8 cellular contexts compared by ENCODE assay signal in the genomic region with DNA sequence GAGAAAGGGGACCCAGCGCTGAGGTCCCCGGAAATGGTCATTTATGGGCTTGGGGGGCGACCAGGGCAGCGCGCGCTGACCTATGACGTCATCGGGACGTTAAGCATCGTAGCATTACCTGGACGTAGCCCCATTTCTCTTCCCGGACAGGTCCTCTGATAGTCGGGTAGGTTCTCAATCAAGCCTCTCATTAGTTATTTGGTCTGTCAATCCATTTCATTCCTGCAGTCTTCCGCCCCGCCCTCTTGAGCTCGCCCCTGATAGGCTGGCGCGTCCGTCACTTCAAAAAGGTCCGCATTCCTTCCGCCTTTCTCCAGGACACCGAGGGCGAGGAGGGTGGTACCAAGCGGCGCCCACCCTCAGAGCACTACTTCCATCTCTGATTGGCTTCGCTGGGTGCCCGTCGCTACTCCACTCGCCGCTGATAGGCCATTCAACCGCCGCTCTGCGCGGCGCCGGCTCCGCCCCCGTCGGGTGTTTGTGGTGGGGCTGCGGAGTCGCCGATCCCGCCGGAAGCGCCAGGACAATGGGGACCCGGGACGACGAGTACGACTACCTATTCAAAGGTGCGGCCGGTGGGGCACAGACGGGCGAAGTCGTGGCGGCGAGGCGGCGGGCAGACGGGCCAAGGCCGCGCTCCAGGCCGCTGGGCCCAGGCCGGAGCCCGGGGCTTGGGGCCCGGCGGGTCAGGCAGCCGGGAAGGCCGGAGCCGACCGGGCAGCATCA. TPM values are rescaled to one million over a fixed set of nuclear protein-coding genes. Genes with fewer than 3 reads are reported as not detected.
DNase-seq lines count a peak whose midpoint lies in the region; ATAC-seq, FAIRE-seq and TF ChIP-seq lines count a peak whose summit lies in the region.

A gene (plus strand): TSS at position 470 of the 726 bp plus-strand sequence. CDS start 57 bp downstream, at position 527.

- H3K27ac ChIP-seq in OCI-LY3 (ENCODE audit: low read length) (peak within 1 kb of the TSS; percentile 85), mesodermal cell (ENCODE audit: low read depth, low read length, severe bottlenecking) (peak within 1 kb of the TSS; percentile 100)

- peak within 1 kb of the TSS; percentile 66 for H3K4me2 ChIP-seq in OCI-LY3 (ENCODE audit: low read length)

- peaks cover 33% of the 10 kb centered on the region for H4K20me1 ChIP-seq in OCI-LY3 (ENCODE audit: insufficient read depth, low read length)

- H3K36me3 ChIP-seq in OCI-LY3 (replicated peaks; ENCODE audit: low read depth, low read length) (no peaks in the 10 kb centered on the region), mesodermal cell (ENCODE audit: control insufficient read depth, insufficient read depth, low read length) (peaks cover 15% of the 10 kb centered on the region)

- DNase-seq in D341Med (ENCODE audit: low spot score), result peak; percentile 96
- DNase-seq in HuH-7 (ENCODE audit: low spot score), result peak; percentile 92
- peak; percentile 94 for DNase-seq in activated CD8-positive, alpha-beta memory T cell treated with anti-CD3 and anti-CD28 coated beads, Interleukin-2, amount 50 U/mL, for 48 hours
- peak; percentile 94 to 98 for DNase-seq in stimulated activated CD8-positive, alpha-beta memory T cell treated with anti-CD3 and anti-CD28 coated beads, Interleukin-15, amount 100 ng/mL, for 4 hours (ENCODE audit: low read depth in 2 of 2)

- peak within 1 kb of the TSS; percentile 97 for H3K9ac ChIP-seq in OCI-LY3 (ENCODE audit: low read length)

- H2AFZ ChIP-seq in OCI-LY3 (ENCODE audit: low read depth, low read length), result peak within 1 kb of the TSS; percentile 58

- no peak for TF ChIP-seq CTCF in OCI-LY3 (IDR thresholded peaks at IDR 0.05; ENCODE audit: low read depth, low read length)

- no peaks in the 10 kb centered on the region for H3K27me3 ChIP-seq in OCI-LY3 (ENCODE audit: low read depth, low read length)

- peaks cover 5% of the 10 kb centered on the region for H3K4me1 ChIP-seq in OCI-LY3 (ENCODE audit: low read length)
- peaks cover 23% of the 10 kb centered on the region for H3K4me1 ChIP-seq in mesodermal cell (ENCODE audit: control insufficient read depth, insufficient read depth, low read length, poor library complexity, severe bottlenecking)

- peak; percentile 85 for ATAC-seq in GM21515 (IDR thresholded peaks at IDR 0.05; ENCODE audit: unreplicated experiment)

- FAIRE-seq in endometrium (lab: Jason Lieb, UNC), result peak; percentile 100

- peak within 1 kb of the TSS; percentile 85 for H3K4me3 ChIP-seq in OCI-LY3 (ENCODE audit: low read length)
- H3K4me3 ChIP-seq in mesodermal cell (ENCODE audit: extremely low read depth, insufficient read depth, low read length, poor library complexity, severe bottlenecking), result peak within 1 kb of the TSS; percentile 94

- 0% methylated on average over 61 to 63 of the region's 70 CpGs for WGBS in mesodermal cell (ENCODE audit: insufficient coverage in 2 of 2), 2 experiments

- no peaks in the 10 kb centered on the region for H3K9me3 ChIP-seq in OCI-LY3 (ENCODE audit: insufficient read depth, low read length)
- H3K9me3 ChIP-seq in mesodermal cell (ENCODE audit: control insufficient read depth, low read length), result peaks cover 3% of the 10 kb centered on the region

- H3K79me2 ChIP-seq in OCI-LY3 (ENCODE audit: low read length), result peaks cover 40% of the 10 kb centered on the region

RNA-seq across cellular contexts. Expression of the gene that starts here (rescaled TPM):
- polyA plus RNA-seq in mesodermal cell (2013, experiment 1 of 2), result 111 TPM
- polyA plus RNA-seq in mesodermal cell (2013, experiment 2 of 2), result 95.1 TPM

Comparison
In these comparisons a context has a peak if more than half of its experiments do, and no peak if none do; other contexts are left out.
1. Peak in every context shown above with its lines: DNase-seq, ATAC-seq, H3K4me3 ChIP-seq and H3K27ac ChIP-seq.